1 cellular context compared by ENCODE assay signal in the genomic region with DNA sequence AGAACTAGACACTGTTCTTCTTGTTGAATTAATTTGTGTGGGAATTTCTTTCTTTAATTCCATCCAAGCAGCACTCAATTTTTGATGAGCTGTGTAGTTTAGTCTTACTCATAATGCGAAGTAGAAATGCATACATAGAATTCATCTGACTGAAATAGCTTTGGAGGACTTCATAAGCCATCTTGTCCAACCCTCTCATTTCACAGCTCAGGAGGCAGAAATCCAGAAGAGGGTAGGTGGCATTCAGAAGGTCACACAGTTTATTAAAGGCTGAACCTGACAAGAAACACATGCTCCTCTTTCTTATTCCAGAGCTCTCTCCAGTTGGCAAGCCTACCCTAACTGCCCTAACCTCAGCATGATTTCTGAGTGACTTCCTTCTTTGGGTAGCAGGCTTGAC.
TF ChIP-seq lines count a peak whose summit lies in the region.

No MANE protein-coding gene starts in this region.

TF ChIP-seq in HepG2, 621 proteins besides CTCF, POLR2A, EP300 and RAD21 (continued from another document):
- no peak for TF ChIP-seq GFI1 (CRISPR knock-in tag; IDR thresholded peaks at IDR 0.05; ENCODE audit: borderline replicate concordance)
- no peak for TF ChIP-seq YEATS2 (CRISPR knock-in tag; IDR thresholded peaks at IDR 0.05; ENCODE audit: borderline replicate concordance)
